Comparison of ENCODE assay signal across 1 cellular context in genomic region chr17:1715803-1716075, GRCh38.
TF ChIP-seq lines count a peak whose summit lies in the region.

No MANE protein-coding gene starts in this region.

TF ChIP-seq in HCT116, 20 proteins besides CTCF, POLR2A, EP300 and RAD21 (continued from another document):
- TF ChIP-seq, protein P1, sequence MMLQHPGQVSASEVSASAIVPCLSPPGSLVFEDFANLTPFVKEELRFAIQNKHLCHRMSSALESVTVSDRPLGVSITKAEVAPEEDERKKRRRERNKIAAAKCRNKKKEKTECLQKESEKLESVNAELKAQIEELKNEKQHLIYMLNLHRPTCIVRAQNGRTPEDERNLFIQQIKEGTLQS (IDR thresholded peaks at IDR 0.05), result no peak
- TF ChIP-seq, protein P2, sequence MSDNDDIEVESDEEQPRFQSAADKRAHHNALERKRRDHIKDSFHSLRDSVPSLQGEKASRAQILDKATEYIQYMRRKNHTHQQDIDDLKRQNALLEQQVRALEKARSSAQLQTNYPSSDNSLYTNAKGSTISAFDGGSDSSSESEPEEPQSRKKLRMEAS (IDR thresholded peaks at IDR 0.05), result no peak
- TF ChIP-seq CEBPB (IDR thresholded peaks at IDR 0.05; ENCODE audit: low read depth) (no peak), EZH2phosphoT487 (IDR thresholded peaks at IDR 0.05; ENCODE audit: borderline replicate concordance) (no peak), ELF1 (IDR thresholded peaks at IDR 0.05; ENCODE audit: borderline replicate concordance, low read depth) (no peak), TCF7L2 (IDR thresholded peaks at IDR 0.05; ENCODE audit: borderline replicate concordance, extremely low read depth, insufficient read depth, insufficient read length) (no peak), POLR2AphosphoS5 (IDR thresholded peaks at IDR 0.05; ENCODE audit: low read depth, low read length) (no peak), JUND (IDR thresholded peaks at IDR 0.05) (no peak), ZNF274 (IDR thresholded peaks at IDR 0.05; ENCODE audit: low read depth, low read length) (no peak), EZH2 (IDR thresholded peaks at IDR 0.05) (no peak), ZFX (IDR thresholded peaks at IDR 0.05) (no peak)
- TF ChIP-seq, protein P3, sequence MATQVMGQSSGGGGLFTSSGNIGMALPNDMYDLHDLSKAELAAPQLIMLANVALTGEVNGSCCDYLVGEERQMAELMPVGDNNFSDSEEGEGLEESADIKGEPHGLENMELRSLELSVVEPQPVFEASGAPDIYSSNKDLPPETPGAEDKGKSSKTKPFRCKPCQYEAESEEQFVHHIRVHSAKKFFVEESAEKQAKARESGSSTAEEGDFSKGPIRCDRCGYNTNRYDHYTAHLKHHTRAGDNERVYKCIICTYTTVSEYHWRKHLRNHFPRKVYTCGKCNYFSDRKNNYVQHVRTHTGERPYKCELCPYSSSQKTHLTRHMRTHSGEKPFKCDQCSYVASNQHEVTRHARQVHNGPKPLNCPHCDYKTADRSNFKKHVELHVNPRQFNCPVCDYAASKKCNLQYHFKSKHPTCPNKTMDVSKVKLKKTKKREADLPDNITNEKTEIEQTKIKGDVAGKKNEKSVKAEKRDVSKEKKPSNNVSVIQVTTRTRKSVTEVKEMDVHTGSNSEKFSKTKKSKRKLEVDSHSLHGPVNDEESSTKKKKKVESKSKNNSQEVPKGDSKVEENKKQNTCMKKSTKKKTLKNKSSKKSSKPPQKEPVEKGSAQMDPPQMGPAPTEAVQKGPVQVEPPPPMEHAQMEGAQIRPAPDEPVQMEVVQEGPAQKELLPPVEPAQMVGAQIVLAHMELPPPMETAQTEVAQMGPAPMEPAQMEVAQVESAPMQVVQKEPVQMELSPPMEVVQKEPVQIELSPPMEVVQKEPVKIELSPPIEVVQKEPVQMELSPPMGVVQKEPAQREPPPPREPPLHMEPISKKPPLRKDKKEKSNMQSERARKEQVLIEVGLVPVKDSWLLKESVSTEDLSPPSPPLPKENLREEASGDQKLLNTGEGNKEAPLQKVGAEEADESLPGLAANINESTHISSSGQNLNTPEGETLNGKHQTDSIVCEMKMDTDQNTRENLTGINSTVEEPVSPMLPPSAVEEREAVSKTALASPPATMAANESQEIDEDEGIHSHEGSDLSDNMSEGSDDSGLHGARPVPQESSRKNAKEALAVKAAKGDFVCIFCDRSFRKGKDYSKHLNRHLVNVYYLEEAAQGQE (IDR thresholded peaks at IDR 0.05; ENCODE audit: low read depth), result no peak
